In genomic region chr9:115985657-115986056, GRCh38 we compare ENCODE assay signal across 25 cellular contexts.
"Had no signal": no experiment of that assay in that cellular context is flagged by ENCODE, and none has a peak within 500 bp of the region (broad histone marks: within the 10 kb centered on the region; RNA-seq: fewer than 3 reads in every experiment).

No MANE protein-coding gene starts in this region.

- H3K4me1 ChIP-seq: esophagus muscularis mucosa, gastrocnemius medialis, prostate gland, tibial nerve, upper lobe of right lung, vagina had no signal

- H3K27me3 Mint-ChIP-seq: dendritic cell treated with granulocyte-macrophage colony-stimulating factor and Interleukin-4, amounts not matched to agents 40 ng/mL and 50 ng/mL, for 4 days; stimulated activated naive B cell treated with anti-CD40 and anti-IgM and Interleukin-4, amounts not matched to agents 10 μg/mL and 1 μg/mL and 100 μg/mL, for 72 hours; stimulated activated naive CD8-positive, alpha-beta T cell treated with anti-CD3 and anti-CD28 coated beads, Interleukin-15, Interleukin-2, amounts not matched to agents 100 ng/mL and 50 ng/mL, for 24 hours had no signal

- H3K9me3 Mint-ChIP-seq: neural crest cell had no signal

- ATAC-seq: gastrocnemius medialis; left lobe of liver; natural killer cell; right cardiac atrium; stimulated activated naive B cell treated with anti-CD40 and anti-IgM and Interleukin-4, amounts not matched to agents 10 μg/mL and 1 μg/mL and 100 μg/mL, for 72 hours; upper lobe of right lung had no signal

- H3K36me3 ChIP-seq: esophagus muscularis mucosa, gastrocnemius medialis, neutrophil, prostate gland, thoracic aorta, tibial nerve, upper lobe of right lung, vagina had no signal

- DNase-seq: cerebellar nuclear complex; effector memory CD4-positive, alpha-beta T cell; foreskin fibroblast; gastrocnemius medialis; head of caudate nucleus; kidney; natural killer cell; right cardiac atrium; small intestine; stimulated activated CD4-positive, alpha-beta T cell treated with anti-CD3 and anti-CD28 coated beads, Interleukin-15, amount 100 ng/mL, for 24 hours; stimulated activated CD4-positive, alpha-beta T cell treated with anti-CD3 and anti-CD28 coated beads, Interleukin-2, amount 100 ng/mL, for 48 hours; stimulated activated naive B cell treated with anti-CD40 and anti-IgM and Interleukin-4, amounts not matched to agents 10 μg/mL and 1 μg/mL and 100 μg/mL, for 72 hours; upper lobe of right lung had no signal

- H3K4me3 ChIP-seq: esophagus muscularis mucosa, gastrocnemius medialis, lung, prostate gland, thoracic aorta, tibial nerve, upper lobe of right lung, vagina had no signal

- H3K9me3 ChIP-seq: esophagus muscularis mucosa, gastrocnemius medialis, neutrophil, prostate gland, thoracic aorta, tibial nerve, upper lobe of right lung, vagina had no signal

- H3K27ac ChIP-seq: esophagus muscularis mucosa, gastrocnemius medialis, neutrophil, prostate gland, thoracic aorta, tibial nerve, upper lobe of right lung, vagina had no signal

- H3K4me3 Mint-ChIP-seq: dendritic cell treated with granulocyte-macrophage colony-stimulating factor and Interleukin-4, amounts not matched to agents 40 ng/mL and 50 ng/mL, for 4 days; memory B cell; natural killer cell; neural crest cell; stimulated activated naive B cell treated with anti-CD40 and anti-IgM and Interleukin-4, amounts not matched to agents 10 μg/mL and 1 μg/mL and 100 μg/mL, for 72 hours; stimulated activated naive CD8-positive, alpha-beta T cell treated with anti-CD3 and anti-CD28 coated beads, Interleukin-15, Interleukin-2, amounts not matched to agents 100 ng/mL and 50 ng/mL, for 24 hours had no signal

- H3K4me1 Mint-ChIP-seq: memory B cell; natural killer cell; neural crest cell; stimulated activated naive B cell treated with anti-CD40 and anti-IgM and Interleukin-4, amounts not matched to agents 10 μg/mL and 1 μg/mL and 100 μg/mL, for 72 hours had no signal

- H3K27ac Mint-ChIP-seq: dendritic cell treated with granulocyte-macrophage colony-stimulating factor and Interleukin-4, amounts not matched to agents 40 ng/mL and 50 ng/mL, for 4 days; memory B cell; natural killer cell; stimulated activated naive B cell treated with anti-CD40 and anti-IgM and Interleukin-4, amounts not matched to agents 10 μg/mL and 1 μg/mL and 100 μg/mL, for 72 hours; stimulated activated naive CD8-positive, alpha-beta T cell treated with anti-CD3 and anti-CD28 coated beads, Interleukin-15, Interleukin-2, amounts not matched to agents 100 ng/mL and 50 ng/mL, for 24 hours had no signal

- H3K27me3 ChIP-seq: esophagus muscularis mucosa, gastrocnemius medialis, neutrophil, tibial nerve, upper lobe of right lung, vagina had no signal

- H3K36me3 Mint-ChIP-seq: memory B cell; natural killer cell; stimulated activated naive B cell treated with anti-CD40 and anti-IgM and Interleukin-4, amounts not matched to agents 10 μg/mL and 1 μg/mL and 100 μg/mL, for 72 hours had no signal
